Comparison of ENCODE assay signal across 11 cellular contexts in genomic region chr2:96866586-96866985, GRCh38. TPM values are rescaled to one million over a fixed set of nuclear protein-coding genes. Genes with fewer than 3 reads are reported as not detected.
DNase-seq lines count a peak whose midpoint lies in the region; ATAC-seq and TF ChIP-seq lines count a peak whose summit lies in the region.
"Had no signal": no experiment of that assay in that cellular context is flagged by ENCODE, and none has a peak within 500 bp of the region (broad histone marks: within the 10 kb centered on the region; RNA-seq: fewer than 3 reads in every experiment).

No MANE protein-coding gene starts in this region.

- H3K27me3 Mint-ChIP-seq in neural crest cell (ENCODE audit: low read depth): no peaks in the 10 kb centered on the region

- H3K4me1 Mint-ChIP-seq in neural crest cell: peaks cover 34% of the 10 kb centered on the region

- H3K4me3 ChIP-seq in BLaER1 (peak overlapping the region; percentile 98), NT2/D1 (ENCODE audit: insufficient read length, low read depth) (no peak overlapping the region), BE2C (ENCODE audit: low read depth, low read length) (no peak overlapping the region)

- TF ChIP-seq CTCF in neural crest cell (conservative IDR thresholded peaks at IDR 0.05): no peak
- TF ChIP-seq CTCF in BE2C (IDR thresholded peaks at IDR 0.05; ENCODE audit: low read depth, low read length): no peak

- peaks cover 56% of the 10 kb centered on the region for H4K20me1 ChIP-seq in BLaER1

- peak overlapping the region; percentile 99 for H3K4me2 ChIP-seq in BLaER1

- no peak for ATAC-seq in GM21619 (IDR thresholded peaks at IDR 0.05; ENCODE audit: unreplicated experiment)
- no peak for ATAC-seq in left colon

- peaks cover 75% of the 10 kb centered on the region for H3K4me1 ChIP-seq in BLaER1
- peaks cover 21% of the 10 kb centered on the region for H3K4me1 ChIP-seq in NT2/D1 (ENCODE audit: insufficient read depth, insufficient read length)
- no peaks in the 10 kb centered on the region for H3K4me1 ChIP-seq in BE2C

- intact Hi-C loops in left colon (cut with DNase I, micrococcal nuclease): loop anchor here in 1 of 2 donors (5.0 kb wide), 1 partner anchor 86 kb away; no protein-coding TSS in a partner anchor

- H3K27ac ChIP-seq in BLaER1: peak overlapping the region; percentile 99

- peak overlapping the region; percentile 94 for H3K4me3 Mint-ChIP-seq in neural crest cell

- DNase-seq in NT2/D1 (ENCODE audit: low read depth, low spot score): no peak
- peak; percentile 58 for DNase-seq in dermis blood vessel endothelial cell
- DNase-seq in neural crest cell (ENCODE audit: low read depth, low spot score): no peak
- DNase-seq in left colon: no peak
- DNase-seq in BE2C: no peak
- no peak for DNase-seq in DMS114 treated with DMSO at 0.1 percent for 48 hours (lab: John Stamatoyannopoulos, UW; ENCODE audit: unreplicated experiment)
- DNase-seq: activated CD8-positive, alpha-beta memory T cell treated with anti-CD3 and anti-CD28 coated beads for 24 hours; NCI-H510A treated with DMSO at 0.1 percent for 48 hours; stimulated activated naive CD4-positive, alpha-beta T cell treated with Interleukin-2 at 50 U/mL for 16 hours had no signal

- H3K9ac ChIP-seq in BLaER1: peak overlapping the region; percentile 99
- peak overlapping the region; percentile 58 for H3K9ac ChIP-seq in NT2/D1 (ENCODE audit: insufficient read length, low read depth)

- H3K9me3 ChIP-seq in BLaER1 (no peaks in the 10 kb centered on the region), NT2/D1 (ENCODE audit: insufficient read depth, low read length) (no peaks in the 10 kb centered on the region), BE2C (no peaks in the 10 kb centered on the region)

- H3K27ac Mint-ChIP-seq in neural crest cell (ENCODE audit: unreplicated experiment): no peak overlapping the region

- no peaks in the 10 kb centered on the region for H3K27me3 ChIP-seq in BLaER1
- H3K27me3 ChIP-seq in NT2/D1 (ENCODE audit: insufficient read depth, insufficient read length): peaks cover 3% of the 10 kb centered on the region
- no peaks in the 10 kb centered on the region for H3K27me3 ChIP-seq in BE2C

- H3K9me3 Mint-ChIP-seq in neural crest cell: no peaks in the 10 kb centered on the region

- H3K36me3 Mint-ChIP-seq in neural crest cell (ENCODE audit: low read depth): peaks cover 7% of the 10 kb centered on the region

- H3K36me3 ChIP-seq in BLaER1: peaks cover 49% of the 10 kb centered on the region
- peaks cover 59% of the 10 kb centered on the region for H3K36me3 ChIP-seq in NT2/D1 (ENCODE audit: insufficient read depth, insufficient read length, low read length)
- peaks cover 5% of the 10 kb centered on the region for H3K36me3 ChIP-seq in BE2C

RNA-seq across cellular contexts. Expression of gene SEMA4C, which starts 3.3 kb away (rescaled TPM):
- total RNA-seq in dermis blood vessel endothelial cell (39.7 and 40.3 TPM in 2 replicates), neural crest cell (102 and 103 TPM in 2 replicates), left colon (10 to 100 TPM; 13.2 to 17.5 TPM)
- 32.7 TPM for polyA plus RNA-seq in BE2C (2012; ENCODE audit: insufficient read depth, insufficient read length, low read depth)

RNA-seq across cellular contexts. Expression of gene ANKRD39, which starts 8.8 kb away (rescaled TPM):
- total RNA-seq in dermis blood vessel endothelial cell: 6.8 and 8.0 TPM in 2 replicates
- 23.4 and 25.8 TPM in 2 replicates for total RNA-seq in neural crest cell
- total RNA-seq in left colon: 10 to 100 TPM in 1 of 2 donors, 1 to 10 TPM in 1; 9.5 to 11.7 TPM
- polyA plus RNA-seq in BE2C (2012; ENCODE audit: insufficient read depth, insufficient read length, low read depth): 28.5 TPM

RNA-seq across cellular contexts. Expression of gene ANKRD23, which starts 22.8 kb away (rescaled TPM):
- total RNA-seq in dermis blood vessel endothelial cell (1.1 and 1.5 TPM in 2 replicates), neural crest cell (9.3 and 11.4 TPM in 2 replicates), left colon (1 to 10 TPM; 3.7 to 4.3 TPM)
- polyA plus RNA-seq in BE2C (2012; ENCODE audit: insufficient read depth, insufficient read length, low read depth): 4.0 TPM

RNA-seq across cellular contexts. Expression of gene CNNM3, which starts 50.5 kb away (rescaled TPM):
- total RNA-seq in dermis blood vessel endothelial cell (14.0 and 24.9 TPM in 2 replicates), neural crest cell (32.6 and 33.9 TPM in 2 replicates), left colon (10 to 100 TPM; 25.4 to 25.8 TPM)
- 17.9 TPM for polyA plus RNA-seq in BE2C (2012; ENCODE audit: insufficient read depth, insufficient read length, low read depth)
